Comparison of ENCODE assay signal across 28 cellular contexts in genomic region chr7:44173911-44174693, GRCh38. TPM values are rescaled to one million over a fixed set of nuclear protein-coding genes. Genes with fewer than 3 reads are reported as not detected.
"Had no signal": no experiment of that assay in that cellular context is flagged by ENCODE, and none has a peak within 500 bp of the region (broad histone marks: within the 10 kb centered on the region; RNA-seq: fewer than 3 reads in every experiment).

No MANE protein-coding gene starts in this region.

- H3K36me3 Mint-ChIP-seq: neural progenitor cell; stimulated activated memory B cell treated with anti-CD40 and anti-IgM and Interleukin-4, amounts not matched to agents 10 μg/mL and 1 μg/mL and 100 μg/mL, for 72 hours; type B pancreatic cell had no signal

- H3K4me2 ChIP-seq: neural progenitor cell had no signal

- H3K4me1 Mint-ChIP-seq: nephron had no signal

- H3K27ac ChIP-seq: left lung, neural progenitor cell, psoas muscle, skin epidermis, spleen, testis, tibial artery had no signal

- H3K9me3 ChIP-seq: left lung, psoas muscle, spleen, testis, tibial artery had no signal

- H3K4me3 Mint-ChIP-seq: effector memory CD8-positive, alpha-beta T cell; naive thymus-derived CD4-positive, alpha-beta T cell; nephron; neural progenitor cell; stimulated activated memory B cell treated with anti-CD40 and anti-IgM and Interleukin-4, amounts not matched to agents 10 μg/mL and 1 μg/mL and 100 μg/mL, for 72 hours; type B pancreatic cell had no signal

- H3K36me3 ChIP-seq: left lung, neural progenitor cell, spleen, tibial artery had no signal

- FAIRE-seq: frontal cortex, kidney had no signal

- H3K4me1 ChIP-seq: left lung, psoas muscle, spleen, testis had no signal

- DNase-seq: cortex of kidney; effector memory CD8-positive, alpha-beta T cell; kidney; left lung; mesenchymal stem cell; midbrain; naive thymus-derived CD4-positive, alpha-beta T cell; posterior cingulate gyrus; psoas muscle; right cardiac atrium; spleen; stimulated activated CD4-positive, alpha-beta T cell treated with anti-CD3 and anti-CD28 coated beads, Interleukin-4, amount 100 ng/mL, for 4 hours; stimulated activated naive CD8-positive, alpha-beta T cell treated with anti-CD3 and anti-CD28 coated beads, Interleukin-15, Interleukin-2, amounts not matched to agents 100 U/mL and 50 U/mL, for 24 hours; substantia nigra had no signal

- H2AFZ ChIP-seq: neural progenitor cell had no signal

- ATAC-seq: effector memory CD8-positive, alpha-beta T cell; left lung; naive thymus-derived CD4-positive, alpha-beta T cell; psoas muscle; right cardiac atrium; stimulated activated memory B cell treated with anti-CD40 and anti-IgM and Interleukin-4, amounts not matched to agents 10 μg/mL and 1 μg/mL and 100 μg/mL, for 72 hours; stimulated activated naive CD8-positive, alpha-beta T cell treated with anti-CD3 and anti-CD28 coated beads, Interleukin-15, Interleukin-2, amounts not matched to agents 100 U/mL and 50 U/mL, for 24 hours had no signal

- H3K27ac Mint-ChIP-seq: effector memory CD8-positive, alpha-beta T cell; naive thymus-derived CD4-positive, alpha-beta T cell; nephron; neural progenitor cell; stimulated activated memory B cell treated with anti-CD40 and anti-IgM and Interleukin-4, amounts not matched to agents 10 μg/mL and 1 μg/mL and 100 μg/mL, for 72 hours; type B pancreatic cell had no signal

- H3K4me3 ChIP-seq: left lung, neural progenitor cell, psoas muscle, skin epidermis, spleen, testis, tibial artery had no signal

- H3K9ac ChIP-seq: neural progenitor cell had no signal

- H3K27me3 ChIP-seq: testis, tibial artery had no signal

RNA-seq across cellular contexts. Expression of gene GCK, which starts 15.1 kb away (rescaled TPM):
- total RNA-seq: osteoblast, psoas muscle had no signal

RNA-seq across cellular contexts. Expression of gene MYL7, which starts 33.0 kb away (rescaled TPM):
- total RNA-seq: dermis microvascular lymphatic vessel endothelial cell; kidney; lower leg skin; lung microvascular endothelial cell; mucosa of gallbladder; naive thymus-derived CD4-positive, alpha-beta T cell; osteoblast; renal cortical epithelial cell had no signal
